In genomic region chr17:45260204-45260783, GRCh38 we compare ENCODE assay signal across 15 cellular contexts. TPM values are rescaled to one million over a fixed set of nuclear protein-coding genes. Genes with fewer than 3 reads are reported as not detected.
DNase-seq lines count a peak whose midpoint lies in the region; ATAC-seq lines count a peak whose summit lies in the region.
"Had no signal": no experiment of that assay in that cellular context is flagged by ENCODE, and none has a peak within 500 bp of the region (broad histone marks: within the 10 kb centered on the region; RNA-seq: fewer than 3 reads in every experiment).

No MANE protein-coding gene starts in this region.

- H3K4me1 ChIP-seq in right cardiac atrium (ENCODE audit: control insufficient read depth, insufficient read depth, low read length): peaks cover 8% of the 10 kb centered on the region

- no peak for DNase-seq in activated CD8-positive, alpha-beta memory T cell treated with anti-CD3 and anti-CD28 coated beads, Interleukin-2, amount 10 ng/mL, durations not matched to agents 7 days and 5 days
- no peak for DNase-seq in activated CD8-positive, alpha-beta memory T cell treated with anti-CD3 and anti-CD28 coated beads, Interleukin-2, amount 50 U/mL, for 48 hours
- no peak for DNase-seq in activated T-helper 1 cell treated with anti-CD3 and anti-CD28 coated beads, Interleukin-12 subunit alpha, Interleukin-12 subunit beta, Interleukin-2, Interleukin-4 antibody, amounts not matched to agents 30 ng/mL and 10 ng/mL and 1 ng/mL, durations not matched to agents 14 hours and 24 hours and 36 hours (ENCODE audit: low spot score)
- DNase-seq in right cardiac atrium (peak in 1 of 3 donors; percentile 56), retina (no peak), NCI-H146 treated with DMSO at 0.1 percent for 48 hours (lab: John Stamatoyannopoulos, UW; ENCODE audit: unreplicated experiment) (no peak)
- DNase-seq: amniotic stem cell; erythroblast; head of caudate nucleus; NCI-H1092 treated with DMSO at 0.1 percent for 48 hours; stimulated activated CD4-positive, alpha-beta T cell treated with anti-CD3 and anti-CD28 coated beads, Interleukin-2, amount 100 ng/mL, for 48 hours; upper lobe of right lung had no signal

- intact Hi-C loops in activated T-helper 1 cell treated with anti-CD3 and anti-CD28 coated beads, Interleukin-12 subunit alpha, Interleukin-12 subunit beta, Interleukin-2, Interleukin-4 antibody, amounts not matched to agents 30 ng/mL and 10 ng/mL and 1 ng/mL, durations not matched to agents 14 hours and 24 hours and 36 hours (cut with micrococcal nuclease): no loop called here
- intact Hi-C loops in right cardiac atrium (cut with DNase I): no loop called here

- H3K4me1 Mint-ChIP-seq in activated CD8-positive, alpha-beta memory T cell treated with anti-CD3 and anti-CD28 coated beads, Interleukin-2, amount 10 ng/mL, durations not matched to agents 7 days and 5 days: peaks cover 34% of the 10 kb centered on the region
- H3K4me1 Mint-ChIP-seq in activated T-helper 1 cell treated with anti-CD3 and anti-CD28 coated beads, Interleukin-12 subunit alpha, Interleukin-12 subunit beta, Interleukin-2, Interleukin-4 antibody, amounts not matched to agents 30 ng/mL and 10 ng/mL and 1 ng/mL, durations not matched to agents 14 hours and 24 hours and 36 hours (ENCODE audit: low read depth): peaks cover 34% of the 10 kb centered on the region
- peaks cover 45% of the 10 kb centered on the region for H3K4me1 Mint-ChIP-seq in stimulated activated memory B cell treated with anti-CD40 and anti-IgM and Interleukin-4, amounts not matched to agents 10 μg/mL and 1 μg/mL and 100 μg/mL, for 72 hours

- no peak for ATAC-seq in activated CD8-positive, alpha-beta memory T cell treated with anti-CD3 and anti-CD28 coated beads, Interleukin-2, amount 10 ng/mL, durations not matched to agents 7 days and 5 days
- ATAC-seq in right cardiac atrium (peak; percentile 45 to 57), GM21515 (IDR thresholded peaks at IDR 0.05; ENCODE audit: unreplicated experiment) (no peak)
- no peak for ATAC-seq in stimulated activated memory B cell treated with anti-CD40 and anti-IgM and Interleukin-4, amounts not matched to agents 10 μg/mL and 1 μg/mL and 100 μg/mL, for 72 hours
- ATAC-seq: upper lobe of right lung had no signal

- H3K36me3 Mint-ChIP-seq in activated CD8-positive, alpha-beta memory T cell treated with anti-CD3 and anti-CD28 coated beads, Interleukin-2, amount 10 ng/mL, durations not matched to agents 7 days and 5 days: peaks cover 4% of the 10 kb centered on the region
- peaks cover 24% of the 10 kb centered on the region for H3K36me3 Mint-ChIP-seq in activated T-helper 1 cell treated with anti-CD3 and anti-CD28 coated beads, Interleukin-12 subunit alpha, Interleukin-12 subunit beta, Interleukin-2, Interleukin-4 antibody, amounts not matched to agents 30 ng/mL and 10 ng/mL and 1 ng/mL, durations not matched to agents 14 hours and 24 hours and 36 hours (ENCODE audit: low read depth)
- peaks cover 22% of the 10 kb centered on the region for H3K36me3 Mint-ChIP-seq in stimulated activated memory B cell treated with anti-CD40 and anti-IgM and Interleukin-4, amounts not matched to agents 10 μg/mL and 1 μg/mL and 100 μg/mL, for 72 hours

- CTCF ChIA-PET in activated CD8-positive, alpha-beta memory T cell treated with anti-CD3 and anti-CD28 coated beads, Interleukin-2, amount 10 ng/mL, durations not matched to agents 7 days and 5 days (lab: Charles Lee): interaction anchor here (0.9 to 2.8 kb wide), 7 partner anchors 12 to 125 kb away, joined by 3 to 8 read pairs (median 5); partner anchors contain the start of genes ACBD4 and MAP3K14

- no peak overlapping the region for H3K27ac Mint-ChIP-seq in activated CD8-positive, alpha-beta memory T cell treated with anti-CD3 and anti-CD28 coated beads, Interleukin-2, amount 10 ng/mL, durations not matched to agents 7 days and 5 days
- H3K27ac Mint-ChIP-seq in activated T-helper 1 cell treated with anti-CD3 and anti-CD28 coated beads, Interleukin-12 subunit alpha, Interleukin-12 subunit beta, Interleukin-2, Interleukin-4 antibody, amounts not matched to agents 30 ng/mL and 10 ng/mL and 1 ng/mL, durations not matched to agents 14 hours and 24 hours and 36 hours: peak overlapping the region; percentile 2
- H3K27ac Mint-ChIP-seq in stimulated activated memory B cell treated with anti-CD40 and anti-IgM and Interleukin-4, amounts not matched to agents 10 μg/mL and 1 μg/mL and 100 μg/mL, for 72 hours: peak overlapping the region; percentile 77

- no peaks in the 10 kb centered on the region for H3K27me3 ChIP-seq in right cardiac atrium (ENCODE audit: control insufficient read depth, insufficient read depth)
- H3K27me3 ChIP-seq: upper lobe of right lung had no signal

- H3K9me3 Mint-ChIP-seq in activated CD8-positive, alpha-beta memory T cell treated with anti-CD3 and anti-CD28 coated beads, Interleukin-2, amount 10 ng/mL, durations not matched to agents 7 days and 5 days (ENCODE audit: low read depth): no peaks in the 10 kb centered on the region
- H3K9me3 Mint-ChIP-seq in activated T-helper 1 cell treated with anti-CD3 and anti-CD28 coated beads, Interleukin-12 subunit alpha, Interleukin-12 subunit beta, Interleukin-2, Interleukin-4 antibody, amounts not matched to agents 30 ng/mL and 10 ng/mL and 1 ng/mL, durations not matched to agents 14 hours and 24 hours and 36 hours: no peaks in the 10 kb centered on the region
- no peaks in the 10 kb centered on the region for H3K9me3 Mint-ChIP-seq in stimulated activated memory B cell treated with anti-CD40 and anti-IgM and Interleukin-4, amounts not matched to agents 10 μg/mL and 1 μg/mL and 100 μg/mL, for 72 hours

- peak overlapping the region; percentile 71 for H3K27ac ChIP-seq in right cardiac atrium (ENCODE audit: low read length)
- H3K27ac ChIP-seq: upper lobe of right lung had no signal

- 67% methylated on average over 7 of the region's 7 CpGs for WGBS in right cardiac atrium

- H3K4me3 ChIP-seq in right cardiac atrium (ENCODE audit: low read length): no peak overlapping the region
- H3K4me3 ChIP-seq: upper lobe of right lung had no signal

- peak overlapping the region; percentile 6 for H3K4me3 Mint-ChIP-seq in activated CD8-positive, alpha-beta memory T cell treated with anti-CD3 and anti-CD28 coated beads, Interleukin-2, amount 10 ng/mL, durations not matched to agents 7 days and 5 days
- no peak overlapping the region for H3K4me3 Mint-ChIP-seq in activated T-helper 1 cell treated with anti-CD3 and anti-CD28 coated beads, Interleukin-12 subunit alpha, Interleukin-12 subunit beta, Interleukin-2, Interleukin-4 antibody, amounts not matched to agents 30 ng/mL and 10 ng/mL and 1 ng/mL, durations not matched to agents 14 hours and 24 hours and 36 hours
- H3K4me3 Mint-ChIP-seq in stimulated activated memory B cell treated with anti-CD40 and anti-IgM and Interleukin-4, amounts not matched to agents 10 μg/mL and 1 μg/mL and 100 μg/mL, for 72 hours: no peak overlapping the region

- no peaks in the 10 kb centered on the region for H3K9me3 ChIP-seq in right cardiac atrium (ENCODE audit: control insufficient read depth, low read length)
- H3K9me3 ChIP-seq: upper lobe of right lung had no signal

- H3K27me3 Mint-ChIP-seq in activated CD8-positive, alpha-beta memory T cell treated with anti-CD3 and anti-CD28 coated beads, Interleukin-2, amount 10 ng/mL, durations not matched to agents 7 days and 5 days: no peaks in the 10 kb centered on the region
- no peaks in the 10 kb centered on the region for H3K27me3 Mint-ChIP-seq in activated T-helper 1 cell treated with anti-CD3 and anti-CD28 coated beads, Interleukin-12 subunit alpha, Interleukin-12 subunit beta, Interleukin-2, Interleukin-4 antibody, amounts not matched to agents 30 ng/mL and 10 ng/mL and 1 ng/mL, durations not matched to agents 14 hours and 24 hours and 36 hours (ENCODE audit: insufficient read depth)
- no peaks in the 10 kb centered on the region for H3K27me3 Mint-ChIP-seq in stimulated activated memory B cell treated with anti-CD40 and anti-IgM and Interleukin-4, amounts not matched to agents 10 μg/mL and 1 μg/mL and 100 μg/mL, for 72 hours

RNA-seq across cellular contexts. Expression of gene SPATA32, which starts 1.6 kb away (rescaled TPM):
- total RNA-seq in activated CD8-positive, alpha-beta memory T cell treated with anti-CD3 and anti-CD28 coated beads, Interleukin-2, amount 10 ng/mL, durations not matched to agents 7 days and 5 days: under 1 TPM; 0.23 to 0.49 TPM
- 0.44 and 0.56 TPM in 2 replicates for total RNA-seq in activated T-helper 1 cell treated with anti-CD3 and anti-CD28 coated beads, Interleukin-12 subunit alpha, Interleukin-12 subunit beta, Interleukin-2, Interleukin-4 antibody, amounts not matched to agents 30 ng/mL and 10 ng/mL and 1 ng/mL, durations not matched to agents 14 hours and 24 hours and 36 hours
- not detected for total RNA-seq in right cardiac atrium
- not detected for polyA plus RNA-seq in right cardiac atrium
- total RNA-seq: SK-MEL-5, upper lobe of right lung had no signal

RNA-seq across cellular contexts. Expression of gene FMNL1, which starts 38.6 kb away (rescaled TPM):
- 100 to 1,000 TPM; 482 to 504 TPM for total RNA-seq in activated CD8-positive, alpha-beta memory T cell treated with anti-CD3 and anti-CD28 coated beads, Interleukin-2, amount 10 ng/mL, durations not matched to agents 7 days and 5 days
- total RNA-seq in activated T-helper 1 cell treated with anti-CD3 and anti-CD28 coated beads, Interleukin-12 subunit alpha, Interleukin-12 subunit beta, Interleukin-2, Interleukin-4 antibody, amounts not matched to agents 30 ng/mL and 10 ng/mL and 1 ng/mL, durations not matched to agents 14 hours and 24 hours and 36 hours: 363 and 374 TPM in 2 replicates
- total RNA-seq in right cardiac atrium: 10 to 100 TPM; 12.3 to 17.0 (median 14.1) TPM
- polyA plus RNA-seq in right cardiac atrium: 10.5 TPM

RNA-seq across cellular contexts. Expression of gene MAP3K14, which starts 56.5 kb away (rescaled TPM):
- 10 to 100 TPM; 39.3 to 43.0 TPM for total RNA-seq in activated CD8-positive, alpha-beta memory T cell treated with anti-CD3 and anti-CD28 coated beads, Interleukin-2, amount 10 ng/mL, durations not matched to agents 7 days and 5 days
- 64.4 and 64.7 TPM in 2 replicates for total RNA-seq in activated T-helper 1 cell treated with anti-CD3 and anti-CD28 coated beads, Interleukin-12 subunit alpha, Interleukin-12 subunit beta, Interleukin-2, Interleukin-4 antibody, amounts not matched to agents 30 ng/mL and 10 ng/mL and 1 ng/mL, durations not matched to agents 14 hours and 24 hours and 36 hours
- total RNA-seq in right cardiac atrium: 10 to 100 TPM; 12.2 to 17.1 (median 15.1) TPM
- 10.8 TPM for polyA plus RNA-seq in right cardiac atrium

Comparison
In these comparisons a context has a peak if more than half of its experiments do, and no peak if none do; other contexts are left out.
1. ATAC-seq: peak in right cardiac atrium (2 of 2); none in activated CD8-positive, alpha-beta memory T cell treated with anti-CD3 and anti-CD28 coated beads, Interleukin-2, amount 10 ng/mL, durations not matched to agents 7 days and 5 days (single experiment), stimulated activated memory B cell treated with anti-CD40 and anti-IgM and Interleukin-4, amounts not matched to agents 10 μg/mL and 1 μg/mL and 100 μg/mL, for 72 hours (single experiment) and GM21515 (single experiment).
2. RNA of gene FMNL1, which starts 38.6 kb away (total RNA-seq): 482 to 504 TPM in activated CD8-positive, alpha-beta memory T cell treated with anti-CD3 and anti-CD28 coated beads, Interleukin-2, amount 10 ng/mL, durations not matched to agents 7 days and 5 days and 363 to 374 TPM in activated T-helper 1 cell treated with anti-CD3 and anti-CD28 coated beads, Interleukin-12 subunit alpha, Interleukin-12 subunit beta, Interleukin-2, Interleukin-4 antibody, amounts not matched to agents 30 ng/mL and 10 ng/mL and 1 ng/mL, durations not matched to agents 14 hours and 24 hours and 36 hours; 12.3 to 17.0 TPM in right cardiac atrium; every median in the first group is over 10 times any median in the second.